ENCODE assay signal across 1 cellular context in the genomic region with DNA sequence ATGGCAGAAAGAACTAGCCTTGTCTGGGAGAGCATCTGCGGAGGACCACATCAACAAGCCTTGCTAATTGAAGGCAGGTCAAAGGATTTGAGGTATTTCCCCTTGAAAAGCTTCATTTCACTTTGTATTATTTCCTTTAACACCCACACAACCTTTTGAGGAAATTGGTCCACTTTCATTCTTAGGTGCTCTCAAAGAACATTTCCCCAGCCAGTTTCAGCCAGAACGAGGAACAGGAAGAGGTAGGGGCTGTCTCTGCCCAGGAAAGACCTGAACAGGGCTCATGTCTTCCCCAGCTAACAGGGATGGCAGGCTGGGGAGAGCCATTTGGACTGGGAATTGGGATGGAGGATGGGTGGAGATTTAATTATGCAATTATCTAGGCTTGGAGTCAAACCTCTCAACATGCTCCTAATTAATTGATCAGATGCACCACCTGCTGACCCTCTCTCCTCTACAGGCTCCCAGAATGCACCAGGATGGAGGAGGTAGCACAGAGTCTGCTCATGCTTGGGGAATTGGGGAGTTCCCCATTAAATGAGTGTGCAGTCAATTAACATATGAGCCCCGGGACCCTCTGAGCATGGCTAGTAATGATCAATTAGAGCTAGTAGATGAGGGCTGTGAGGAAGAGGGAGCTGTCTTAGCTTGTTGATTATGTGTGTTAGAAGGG.
TF ChIP-seq lines count a peak whose summit lies in the region.

No MANE protein-coding gene starts in this region.

TF ChIP-seq in H1, 55 proteins besides CTCF, POLR2A, EP300 and RAD21 (continued from another document):
- no peak for TF ChIP-seq BACH1 (IDR thresholded peaks at IDR 0.05; ENCODE audit: low read length)
